Comparison of ENCODE assay signal across 1 cellular context in genomic region chr2:176082885-176083731, GRCh38.
TF ChIP-seq lines count a peak whose summit lies in the region.

No MANE protein-coding gene starts in this region.

TF ChIP-seq in IMR-90, 13 proteins besides CTCF, POLR2A, EP300 and RAD21:
- no peak for TF ChIP-seq FOS (IDR thresholded peaks at IDR 0.05; ENCODE audit: low read depth, low read length)
- TF ChIP-seq SMC3 (IDR thresholded peaks at IDR 0.05; ENCODE audit: low read depth, low read length), result no peak
- no peak for TF ChIP-seq RFX5 (IDR thresholded peaks at IDR 0.05; ENCODE audit: low read depth, low read length)
